Comparison of ENCODE assay signal across 8 cellular contexts in genomic region chr1:113389953-113390834, GRCh38. TPM values are rescaled to one million over a fixed set of nuclear protein-coding genes. Genes with fewer than 3 reads are reported as not detected.
A peak's percentile ranks its signal among the peaks of the same experiment; 100 is the strongest.
DNase-seq lines count a peak whose midpoint lies in the region; ATAC-seq and TF ChIP-seq lines count a peak whose summit lies in the region.

Gene MAGI3, plus strand, starts transcription at chr1:113390515. Its CDS starts 519 bp downstream, at chr1:113391034.

- H3K27ac ChIP-seq in HUES64 (ENCODE audit: low read depth, low read length) (peak within 1 kb of the TSS; percentile 74; the same call in 1 of the 2 replicates), OCI-LY7 (ENCODE audit: low read depth, low read length, poor library complexity, severe bottlenecking) (peak within 1 kb of the TSS; percentile 24)

- H3K4me1 ChIP-seq in HUES64 (ENCODE audit: insufficient read depth, low read length) (peaks cover 18% of the 10 kb centered on the region), OCI-LY7 (ENCODE audit: insufficient read depth, low read length, poor library complexity, severe bottlenecking) (peaks cover 18% of the 10 kb centered on the region), mononuclear cell (ENCODE audit: insufficient read depth, low read length) (peaks cover 19% of the 10 kb centered on the region)

- under 1% methylated on average over 89 of the region's 89 CpGs for WGBS in HUES64

- BruUV-seq in OCI-LY7 (replicated peaks; lab: Mats Ljungman, UMichigan), result no TSS peak

- no peaks in the 10 kb centered on the region for H3K9me3 ChIP-seq in HUES64 (ENCODE audit: insufficient read depth, low read depth, low read length)
- no peaks in the 10 kb centered on the region for H3K9me3 ChIP-seq in OCI-LY7 (ENCODE audit: low read length)
- no peaks in the 10 kb centered on the region for H3K9me3 ChIP-seq in mononuclear cell (ENCODE audit: low read depth, low read length)

- peaks cover 8% of the 10 kb centered on the region; the same call in 1 of the 2 replicates for H4K20me1 ChIP-seq in OCI-LY7 (ENCODE audit: insufficient read depth, low read length)

- H3K9me2 ChIP-seq in OCI-LY7 (ENCODE audit: insufficient read depth, low read length), result no peaks in the 10 kb centered on the region

- POLR2A ChIA-PET in OCI-LY7 (lab: Charles Lee), result interaction anchor here (0.6 to 1.4 kb wide), 3 partner anchors 14 to 313 kb away, joined by 3 to 4 read pairs (median 3); no protein-coding TSS in a partner anchor

- intact Hi-C loops in OCI-LY7 (cut with micrococcal nuclease; ENCODE audit: unreplicated experiment), result loop anchor here (10.0 kb wide), 1 partner anchor 245 kb away; no protein-coding TSS in a partner anchor

- H3K79me2 ChIP-seq in OCI-LY7 (ENCODE audit: insufficient read depth, low read depth, low read length), result no peaks in the 10 kb centered on the region

- peaks cover 17% of the 10 kb centered on the region for H3K27me3 ChIP-seq in HUES64 (ENCODE audit: insufficient read depth, low read length)
- peaks cover 49% of the 10 kb centered on the region for H3K27me3 ChIP-seq in mononuclear cell (ENCODE audit: insufficient read depth, low read length)

- H3K4me2 ChIP-seq in OCI-LY7 (ENCODE audit: low read length), result peak within 1 kb of the TSS; percentile 88

- no peak for TF ChIP-seq CTCF in OCI-LY7 (conservative IDR thresholded peaks at IDR 0.05; ENCODE audit: low read length)
- no peak for TF ChIP-seq CTCF in epithelial cell of esophagus (IDR thresholded peaks at IDR 0.05; ENCODE audit: insufficient read depth, low read depth, low read length, missing control alignments)

- peak within 1 kb of the TSS; percentile 79 for H3K4me3 ChIP-seq in HUES64 (ENCODE audit: low read length)
- H3K4me3 ChIP-seq in OCI-LY7 (ENCODE audit: low read depth, low read length, poor library complexity, severe bottlenecking), result peak within 1 kb of the TSS; percentile 85
- peak within 1 kb of the TSS; percentile 90 for H3K4me3 ChIP-seq in epithelial cell of esophagus (ENCODE audit: low read length)
- peak within 1 kb of the TSS; percentile 77 for H3K4me3 ChIP-seq in mononuclear cell (ENCODE audit: low read length)

- H3K36me3 ChIP-seq in HUES64 (ENCODE audit: insufficient read depth, low read length), result no peaks in the 10 kb centered on the region
- no peaks in the 10 kb centered on the region for H3K36me3 ChIP-seq in OCI-LY7 (ENCODE audit: insufficient read depth, low read length)

- peak within 1 kb of the TSS; percentile 76 for H3K9ac ChIP-seq in HUES64 (ENCODE audit: low read depth, low read length)

- peak; percentile 98 for DNase-seq in Caki2 (ENCODE audit: low read depth)
- DNase-seq in OCI-LY7 (ENCODE audit: low spot score), result peak; percentile 94
- DNase-seq in activated T-cell treated with anti-CD3 and anti-CD28 coated beads for 4 hours, result peak; percentile 90
- DNase-seq in epithelial cell of esophagus (ENCODE audit: low read depth), result peak; percentile 99
- DNase-seq in stimulated activated CD8-positive, alpha-beta memory T cell treated with anti-CD3 and anti-CD28 coated beads, Interleukin-2, amount 100 ng/mL, for 48 hours (ENCODE audit: low read depth in 2 of 2), result peak; percentile 90 to 94

- peak; percentile 99 for ATAC-seq in GM21515 (IDR thresholded peaks at IDR 0.05; ENCODE audit: unreplicated experiment)

- CTCF ChIA-PET in OCI-LY7 (lab: Charles Lee; ENCODE audit: unreplicated experiment), result interaction anchor here (0.6 kb wide), 1 partner anchor 1332 kb away, joined by 3 read pairs; no protein-coding TSS in a partner anchor

- in situ Hi-C loops in Caki2 (cut with HindIII; ENCODE audit: low pct_unique_long_range_greater_than_20kb, low sequenced_read_pairs), result no loop called here

- H2AFZ ChIP-seq in OCI-LY7 (ENCODE audit: low read length), result peak within 1 kb of the TSS; percentile 92

RNA-seq across cellular contexts. Expression of gene MAGI3, which starts in this region (rescaled TPM):
- 3.5 and 3.9 TPM in 2 replicates for total RNA-seq in Caki2 (2014; rRNA removed; shearing (Covaris generic); ENCODE audit: low replicate concordance)
- 4.7 TPM for polyA plus RNA-seq in HUES64 (2013, experiment 1 of 2)
- 7.0 TPM for polyA plus RNA-seq in HUES64 (2013, experiment 2 of 2)
- total RNA-seq in OCI-LY7 (2014; rRNA removed; shearing (Covaris generic)), result 2.9 and 4.7 TPM in 2 replicates
- 7.8 and 8.5 TPM in 2 replicates for total RNA-seq in OCI-LY7 (2022)
- 4.1 TPM for total RNA-seq in mononuclear cell

Comparison
In these comparisons a context has a peak if more than half of its experiments do, and no peak if none do; other contexts are left out.
1. Peak in every context shown above with its lines: DNase-seq, ATAC-seq, H3K4me3 ChIP-seq and H3K27ac ChIP-seq.